Comparison of ENCODE assay signal across 16 cellular contexts in genomic region chr11:128346808-128347207, GRCh38.
A peak's percentile ranks its signal among the peaks of the same experiment; 100 is the strongest.
DNase-seq lines count a peak whose midpoint lies in the region; ATAC-seq and TF ChIP-seq lines count a peak whose summit lies in the region.
"Had no signal": no experiment of that assay in that cellular context is flagged by ENCODE, and none has a peak within 500 bp of the region (broad histone marks: within the 10 kb centered on the region; RNA-seq: fewer than 3 reads in every experiment).

No MANE protein-coding gene starts in this region.

- no peak for TF ChIP-seq CTCF in fibroblast of lung (conservative IDR thresholded peaks at IDR 0.05 in 1 of 2, IDR thresholded peaks at IDR 0.05 in 1 of 2; ENCODE audit: low read depth in 1 of 2, low read length in 2 of 2)

- no peak overlapping the region for H3K4me3 ChIP-seq in fibroblast of lung (replicated peaks in 1 of 4; ENCODE audit: control extremely low read depth in 1 of 4, insufficient read depth in 1 of 4, low read depth in 3 of 4, low read length in 4 of 4)
- H3K4me3 ChIP-seq: colonic mucosa, lung, transverse colon had no signal

- DNase-seq in activated T-cell treated with anti-CD3 and anti-CD28 coated beads, Interleukin-2, amount 50 U/mL, for 72 hours: peak; percentile 64 to 76
- no peak for DNase-seq in activated T-cell treated with anti-CD3 and anti-CD28 coated beads, Interleukin-2, amount 50 U/mL, for 48 hours
- peak; percentile 66 for DNase-seq in T-helper 2 cell treated with Interferon-gamma antibody and Interleukin-4, amounts not matched to agents 5 μg/mL and 100 μg/mL, for 36 hours (ENCODE audit: low spot score)
- DNase-seq in fibroblast of lung (ENCODE audit: low read depth in 2 of 2): peak; percentile 46 to 90
- peak; percentile 23 for DNase-seq in stimulated activated naive CD8-positive, alpha-beta T cell treated with anti-CD3 and anti-CD28 coated beads, Interleukin-15, Interleukin-2, amounts not matched to agents 100 U/mL and 50 U/mL, for 24 hours
- DNase-seq in SKM-1 treated with dmso at 0.1 percent for 144 hours (lab: John Stamatoyannopoulos, UW; ENCODE audit: unreplicated experiment): no peak
- DNase-seq in Right ventricle myocardium superior: no peak
- DNase-seq: colonic mucosa, H7, NCI-H1930, T-helper 9 cell, transverse colon had no signal

- no peak overlapping the region for H2AFZ ChIP-seq in fibroblast of lung (ENCODE audit: low read length)
- H2AFZ ChIP-seq: parathyroid adenoma had no signal

- no peaks in the 10 kb centered on the region for H3K79me2 ChIP-seq in fibroblast of lung (ENCODE audit: control insufficient read depth, insufficient read depth, low read length)
- H3K79me2 ChIP-seq: parathyroid adenoma had no signal

- H3K27ac ChIP-seq in fibroblast of lung (ENCODE audit: insufficient read depth, low read length): no peak overlapping the region
- H3K27ac ChIP-seq: colonic mucosa, parathyroid adenoma, transverse colon had no signal

- peak; percentile 55 to 64 for ATAC-seq in activated T-cell treated with anti-CD3 and anti-CD28 coated beads, Interleukin-2, amount 50 U/mL, for 72 hours (replicated peaks in 1 of 2)
- peak; percentile 56 for ATAC-seq in stimulated activated naive CD8-positive, alpha-beta T cell treated with anti-CD3 and anti-CD28 coated beads, Interleukin-15, Interleukin-2, amounts not matched to agents 100 U/mL and 50 U/mL, for 24 hours
- ATAC-seq in GM21786 (IDR thresholded peaks at IDR 0.05; ENCODE audit: unreplicated experiment): no peak
- ATAC-seq in Right ventricle myocardium superior (ENCODE audit: poor library complexity): no peak

- no peak overlapping the region for H3K9ac ChIP-seq in fibroblast of lung (ENCODE audit: insufficient read depth, low read length)
- H3K9ac ChIP-seq: parathyroid adenoma had no signal

- H3K27me3 Mint-ChIP-seq in activated T-cell treated with anti-CD3 and anti-CD28 coated beads, Interleukin-2, amount 50 U/mL, for 72 hours (ENCODE audit: low read depth): no peaks in the 10 kb centered on the region
- no peaks in the 10 kb centered on the region for H3K27me3 Mint-ChIP-seq in T-helper 2 cell treated with Interferon-gamma antibody and Interleukin-4, amounts not matched to agents 5 μg/mL and 100 μg/mL, for 36 hours (ENCODE audit: low read depth)
- H3K27me3 Mint-ChIP-seq: IgD-negative memory B cell had no signal

- no peaks in the 10 kb centered on the region for H3K27me3 ChIP-seq in fibroblast of lung (ENCODE audit: control insufficient read depth, insufficient read depth, low read length)
- H3K27me3 ChIP-seq: colonic mucosa, transverse colon had no signal

- intact Hi-C loops in Right ventricle myocardium superior (cut with DNase I): no loop called here

- H3K4me2 ChIP-seq in fibroblast of lung (ENCODE audit: extremely low read depth, insufficient read depth, low read length): no peak overlapping the region

- H3K9me3 Mint-ChIP-seq in activated T-cell treated with anti-CD3 and anti-CD28 coated beads, Interleukin-2, amount 50 U/mL, for 72 hours: peaks cover 2 to 3% of the 10 kb centered on the region in 2 donors
- H3K9me3 Mint-ChIP-seq in T-helper 2 cell treated with Interferon-gamma antibody and Interleukin-4, amounts not matched to agents 5 μg/mL and 100 μg/mL, for 36 hours: peaks cover 6% of the 10 kb centered on the region
- H3K9me3 Mint-ChIP-seq: IgD-negative memory B cell had no signal

- peak overlapping the region; percentile 5 to 57 for H3K4me3 Mint-ChIP-seq in activated T-cell treated with anti-CD3 and anti-CD28 coated beads, Interleukin-2, amount 50 U/mL, for 72 hours
- H3K4me3 Mint-ChIP-seq in T-helper 2 cell treated with Interferon-gamma antibody and Interleukin-4, amounts not matched to agents 5 μg/mL and 100 μg/mL, for 36 hours: no peak overlapping the region
- H3K4me3 Mint-ChIP-seq: IgD-negative memory B cell had no signal

- H3K36me3 ChIP-seq in fibroblast of lung (ENCODE audit: control insufficient read depth, insufficient read depth, low read length): no peaks in the 10 kb centered on the region
- H3K36me3 ChIP-seq: colonic mucosa, transverse colon had no signal

- no peaks in the 10 kb centered on the region for H3K4me1 ChIP-seq in fibroblast of lung (ENCODE audit: control insufficient read depth, extremely low read depth, insufficient read depth, low read length)
- H3K4me1 ChIP-seq: colonic mucosa, parathyroid adenoma had no signal

- no peaks in the 10 kb centered on the region for H3K9me3 ChIP-seq in fibroblast of lung (ENCODE audit: control insufficient read depth, insufficient read depth, low read depth, low read length)
- H3K9me3 ChIP-seq: colonic mucosa, transverse colon had no signal

- H3K4me1 Mint-ChIP-seq in activated T-cell treated with anti-CD3 and anti-CD28 coated beads, Interleukin-2, amount 50 U/mL, for 72 hours (ENCODE audit: low read depth): peaks cover 97% of the 10 kb centered on the region
- peaks cover 65% of the 10 kb centered on the region for H3K4me1 Mint-ChIP-seq in T-helper 2 cell treated with Interferon-gamma antibody and Interleukin-4, amounts not matched to agents 5 μg/mL and 100 μg/mL, for 36 hours (ENCODE audit: low read depth)

- H4K20me1 ChIP-seq in fibroblast of lung (ENCODE audit: control insufficient read depth, extremely low read depth, insufficient read depth, low read length): no peaks in the 10 kb centered on the region

- peak overlapping the region; percentile 43 for H3K27ac Mint-ChIP-seq in activated T-cell treated with anti-CD3 and anti-CD28 coated beads, Interleukin-2, amount 50 U/mL, for 72 hours
- no peak overlapping the region for H3K27ac Mint-ChIP-seq in T-helper 2 cell treated with Interferon-gamma antibody and Interleukin-4, amounts not matched to agents 5 μg/mL and 100 μg/mL, for 36 hours
- H3K27ac Mint-ChIP-seq: IgD-negative memory B cell had no signal

- peaks cover 4 to 9% of the 10 kb centered on the region in 2 donors for H3K36me3 Mint-ChIP-seq in activated T-cell treated with anti-CD3 and anti-CD28 coated beads, Interleukin-2, amount 50 U/mL, for 72 hours (ENCODE audit: insufficient read depth in 2 of 2)
- peaks cover 2% of the 10 kb centered on the region for H3K36me3 Mint-ChIP-seq in T-helper 2 cell treated with Interferon-gamma antibody and Interleukin-4, amounts not matched to agents 5 μg/mL and 100 μg/mL, for 36 hours (ENCODE audit: low read depth)

Comparison
In these comparisons a context has a peak if more than half of its experiments do, and no peak if none do; other contexts are left out.
1. DNase-seq: peak in activated T-cell treated with anti-CD3 and anti-CD28 coated beads, Interleukin-2, amount 50 U/mL, for 72 hours (2 of 2), T-helper 2 cell treated with Interferon-gamma antibody and Interleukin-4, amounts not matched to agents 5 μg/mL and 100 μg/mL, for 36 hours (single experiment), fibroblast of lung (2 of 2) and stimulated activated naive CD8-positive, alpha-beta T cell treated with anti-CD3 and anti-CD28 coated beads, Interleukin-15, Interleukin-2, amounts not matched to agents 100 U/mL and 50 U/mL, for 24 hours (single experiment); none in activated T-cell treated with anti-CD3 and anti-CD28 coated beads, Interleukin-2, amount 50 U/mL, for 48 hours (0 of 2), SKM-1 treated with dmso at 0.1 percent for 144 hours (single experiment) and Right ventricle myocardium superior (single experiment).
2. ATAC-seq: peak in activated T-cell treated with anti-CD3 and anti-CD28 coated beads, Interleukin-2, amount 50 U/mL, for 72 hours (2 of 2) and stimulated activated naive CD8-positive, alpha-beta T cell treated with anti-CD3 and anti-CD28 coated beads, Interleukin-15, Interleukin-2, amounts not matched to agents 100 U/mL and 50 U/mL, for 24 hours (single experiment); none in GM21786 (single experiment) and Right ventricle myocardium superior (single experiment).